23 cellular contexts compared by ENCODE assay signal in genomic region chr9:122848256-122848943, GRCh38. TPM values are rescaled to one million over a fixed set of nuclear protein-coding genes. Genes with fewer than 3 reads are reported as not detected.
A peak's percentile ranks its signal among the peaks of the same experiment; 100 is the strongest.
DNase-seq lines count a peak whose midpoint lies in the region; ATAC-seq and TF ChIP-seq lines count a peak whose summit lies in the region.
"Had no signal": no experiment of that assay in that cellular context is flagged by ENCODE, and none has a peak within 500 bp of the region (broad histone marks: within the 10 kb centered on the region; RNA-seq: fewer than 3 reads in every experiment).

No MANE protein-coding gene starts in this region.

- no peak for TF ChIP-seq CTCF in CD4-positive, alpha-beta T cell (IDR thresholded peaks at IDR 0.05)

- H3K9me3 ChIP-seq in CD4-positive, alpha-beta T cell (ENCODE audit: control insufficient read depth, low read length), result no peaks in the 10 kb centered on the region
- H3K9me3 ChIP-seq: SJSA1 had no signal

- peaks cover 28% of the 10 kb centered on the region for H3K4me1 Mint-ChIP-seq in activated CD4-positive, alpha-beta memory T cell treated with anti-CD3 and anti-CD28 coated beads for 36 hours (ENCODE audit: low read depth)
- H3K4me1 Mint-ChIP-seq in activated CD4-positive, alpha-beta memory T cell treated with anti-CD3 and anti-CD28 coated beads, Interleukin-2, amount 10 ng/mL, durations not matched to agents 7 days and 5 days, result peaks cover 32% of the 10 kb centered on the region
- H3K4me1 Mint-ChIP-seq in CD4-positive, alpha-beta T cell (ENCODE audit: low read depth), result peaks cover 51% of the 10 kb centered on the region
- H3K4me1 Mint-ChIP-seq in T-cell, result peaks cover 35 to 54% (median 37%) of the 10 kb centered on the region in 3 donors
- peaks cover 2 to 7% of the 10 kb centered on the region in 2 donors for H3K4me1 Mint-ChIP-seq in effector memory CD8-positive, alpha-beta T cell (ENCODE audit: low read depth in 2 of 2)

- DNase-seq in activated CD4-positive, alpha-beta memory T cell treated with anti-CD3 and anti-CD28 coated beads for 36 hours, result no peak
- no peak for DNase-seq in activated CD4-positive, alpha-beta memory T cell treated with anti-CD3 and anti-CD28 coated beads, Interleukin-2, amount 10 ng/mL, durations not matched to agents 7 days and 5 days
- DNase-seq in CD4-positive, alpha-beta T cell, result no peak
- DNase-seq in T-cell (no peak), GM19240 (ENCODE audit: insufficient read length, low spot score) (no peak), amygdala (lab: John Stamatoyannopoulos, UW) (no peak)
- DNase-seq in effector memory CD8-positive, alpha-beta T cell, result no peak
- DNase-seq in activated effector memory CD4-positive, alpha-beta T cell treated with anti-CD3 and anti-CD28 coated beads, Interleukin-2, amount 50 U/mL, for 16 hours, result no peak
- DNase-seq: DMS79 treated with DMSO at 0.1 percent for 48 hours; GM23248; KG1; NCI-H1092 treated with DMSO at 0.1 percent for 48 hours; NCI-H1694; NCI-H2107; NCI-H345; NCI-H526 treated with DMSO at 0.1 percent for 48 hours; NK-92 treated with Interleukin-12 subunit alpha and Interleukin-12 subunit beta, amount 100 ng/mL, for 24 hours had no signal

- no peaks in the 10 kb centered on the region for H3K9me3 Mint-ChIP-seq in activated CD4-positive, alpha-beta memory T cell treated with anti-CD3 and anti-CD28 coated beads for 36 hours
- H3K9me3 Mint-ChIP-seq in activated CD4-positive, alpha-beta memory T cell treated with anti-CD3 and anti-CD28 coated beads, Interleukin-2, amount 10 ng/mL, durations not matched to agents 7 days and 5 days, result no peaks in the 10 kb centered on the region
- H3K9me3 Mint-ChIP-seq in CD4-positive, alpha-beta T cell, result no peaks in the 10 kb centered on the region
- no peaks in the 10 kb centered on the region for H3K9me3 Mint-ChIP-seq in T-cell
- no peaks in the 10 kb centered on the region for H3K9me3 Mint-ChIP-seq in effector memory CD8-positive, alpha-beta T cell

- peak overlapping the region; percentile 45 for H3K27ac Mint-ChIP-seq in activated CD4-positive, alpha-beta memory T cell treated with anti-CD3 and anti-CD28 coated beads for 36 hours
- no peak overlapping the region for H3K27ac Mint-ChIP-seq in activated CD4-positive, alpha-beta memory T cell treated with anti-CD3 and anti-CD28 coated beads, Interleukin-2, amount 10 ng/mL, durations not matched to agents 7 days and 5 days
- peak overlapping the region; percentile 87 for H3K27ac Mint-ChIP-seq in CD4-positive, alpha-beta T cell
- H3K27ac Mint-ChIP-seq in T-cell, result peak overlapping the region; percentile 69 to 74
- H3K27ac Mint-ChIP-seq in effector memory CD8-positive, alpha-beta T cell, result peak overlapping the region; percentile 11 to 29

- POLR2A ChIA-PET in activated CD4-positive, alpha-beta memory T cell treated with anti-CD3 and anti-CD28 coated beads for 36 hours (lab: Charles Lee), result interaction anchor here (0.8 to 2.0 kb wide), 3 partner anchors 13 to 65 kb away, joined by 3 to 5 read pairs (median 4); partner anchors contain the start of gene ZBTB6
- POLR2A ChIA-PET in activated CD4-positive, alpha-beta memory T cell treated with anti-CD3 and anti-CD28 coated beads, Interleukin-2, amount 10 ng/mL, durations not matched to agents 7 days and 5 days (lab: Charles Lee), result interaction anchor here (0.8 to 1.7 kb wide), 3 partner anchors 13 to 20 kb away, joined by 3 read pairs; partner anchors contain the start of gene PDCL
- POLR2A ChIA-PET in CD4-positive, alpha-beta T cell (lab: Charles Lee), result interaction anchor here (0.8 to 2.0 kb wide), 4 partner anchors 13 to 56 kb away, joined by 3 to 5 read pairs (median 3); partner anchors contain the start of genes PDCL and RC3H2
- POLR2A ChIA-PET in T-cell (lab: Charles Lee), result interaction anchor here (0.5 to 0.6 kb wide), 2 partner anchors 148 to 166 kb away, joined by 3 read pairs; no protein-coding TSS in a partner anchor

- no peaks in the 10 kb centered on the region for H3K27me3 ChIP-seq in CD4-positive, alpha-beta T cell (ENCODE audit: control insufficient read depth, insufficient read depth, low read length)
- H3K27me3 ChIP-seq: SJSA1 had no signal

- H3K36me3 Mint-ChIP-seq in activated CD4-positive, alpha-beta memory T cell treated with anti-CD3 and anti-CD28 coated beads for 36 hours, result peaks cover 23% of the 10 kb centered on the region
- H3K36me3 Mint-ChIP-seq in activated CD4-positive, alpha-beta memory T cell treated with anti-CD3 and anti-CD28 coated beads, Interleukin-2, amount 10 ng/mL, durations not matched to agents 7 days and 5 days (ENCODE audit: low read depth), result peaks cover 54% of the 10 kb centered on the region
- H3K36me3 Mint-ChIP-seq in CD4-positive, alpha-beta T cell (ENCODE audit: low read depth), result peaks cover 51% of the 10 kb centered on the region
- peaks cover 22% of the 10 kb centered on the region for H3K36me3 Mint-ChIP-seq in T-cell
- peaks cover 53% of the 10 kb centered on the region for H3K36me3 Mint-ChIP-seq in effector memory CD8-positive, alpha-beta T cell (ENCODE audit: insufficient read depth)

- intact Hi-C loops in activated CD4-positive, alpha-beta memory T cell treated with anti-CD3 and anti-CD28 coated beads for 36 hours (cut with micrococcal nuclease), result loop anchor here (5.0 kb wide), 1 partner anchor 54 kb away; no protein-coding TSS in a partner anchor
- intact Hi-C loops in CD4-positive, alpha-beta T cell (cut with DNase I, micrococcal nuclease), result no loop called here

- ATAC-seq in CD4-positive, alpha-beta T cell (ENCODE audit: poor library complexity), result no peak
- no peak for ATAC-seq in T-cell (replicated peaks in 1 of 4)
- ATAC-seq in effector memory CD8-positive, alpha-beta T cell (replicated peaks), result no peak

- no peak overlapping the region for H3K4me3 Mint-ChIP-seq in activated CD4-positive, alpha-beta memory T cell treated with anti-CD3 and anti-CD28 coated beads for 36 hours
- no peak overlapping the region for H3K4me3 Mint-ChIP-seq in activated CD4-positive, alpha-beta memory T cell treated with anti-CD3 and anti-CD28 coated beads, Interleukin-2, amount 10 ng/mL, durations not matched to agents 7 days and 5 days
- H3K4me3 Mint-ChIP-seq in CD4-positive, alpha-beta T cell, result no peak overlapping the region
- no peak overlapping the region for H3K4me3 Mint-ChIP-seq in T-cell
- H3K4me3 Mint-ChIP-seq in effector memory CD8-positive, alpha-beta T cell, result no peak overlapping the region

- H3K27me3 Mint-ChIP-seq in activated CD4-positive, alpha-beta memory T cell treated with anti-CD3 and anti-CD28 coated beads for 36 hours, result no peaks in the 10 kb centered on the region
- no peaks in the 10 kb centered on the region for H3K27me3 Mint-ChIP-seq in activated CD4-positive, alpha-beta memory T cell treated with anti-CD3 and anti-CD28 coated beads, Interleukin-2, amount 10 ng/mL, durations not matched to agents 7 days and 5 days
- H3K27me3 Mint-ChIP-seq in CD4-positive, alpha-beta T cell, result no peaks in the 10 kb centered on the region
- H3K27me3 Mint-ChIP-seq in T-cell, result no peaks in the 10 kb centered on the region
- no peaks in the 10 kb centered on the region for H3K27me3 Mint-ChIP-seq in effector memory CD8-positive, alpha-beta T cell

- CTCF ChIA-PET in activated CD4-positive, alpha-beta memory T cell treated with anti-CD3 and anti-CD28 coated beads for 36 hours (lab: Charles Lee), result interaction anchor here (0.6 to 1.0 kb wide), 2 partner anchors 41 to 327 kb away, joined by 3 to 5 read pairs; no protein-coding TSS in a partner anchor
- CTCF ChIA-PET in activated CD4-positive, alpha-beta memory T cell treated with anti-CD3 and anti-CD28 coated beads, Interleukin-2, amount 10 ng/mL, durations not matched to agents 7 days and 5 days (lab: Charles Lee), result no interaction called here
- CTCF ChIA-PET in CD4-positive, alpha-beta T cell (lab: Charles Lee), result interaction anchor here (0.5 to 2.0 kb wide), 3 partner anchors 13 to 749 kb away, joined by 3 to 5 read pairs (median 3); no protein-coding TSS in a partner anchor
- CTCF ChIA-PET in T-cell (lab: Charles Lee), result interaction anchor here in 1 of 2 donors (0.5 to 0.7 kb wide), 2 partner anchors 538 to 774 kb away, joined by 3 to 4 read pairs; no protein-coding TSS in a partner anchor

- no peak overlapping the region for H3K27ac ChIP-seq in CD4-positive, alpha-beta T cell (ENCODE audit: low read depth, low read length)
- H3K27ac ChIP-seq: C4-2B, GM23248, HL-60, RWPE1, SJSA1 had no signal

RNA-seq across cellular contexts. Expression of gene PDCL, which starts 20.0 kb away (rescaled TPM):
- 10 to 100 TPM; 18.7 to 21.5 TPM for total RNA-seq in activated CD4-positive, alpha-beta memory T cell treated with anti-CD3 and anti-CD28 coated beads for 36 hours
- total RNA-seq in activated CD4-positive, alpha-beta memory T cell treated with anti-CD3 and anti-CD28 coated beads, Interleukin-2, amount 10 ng/mL, durations not matched to agents 7 days and 5 days, result 10 to 100 TPM; 23.0 to 24.2 TPM
- 10 to 100 TPM; 26.6 to 27.3 TPM for total RNA-seq in CD4-positive, alpha-beta T cell
- 10 to 100 TPM; 13.3 to 16.7 (median 14.3) TPM for total RNA-seq in T-cell

RNA-seq across cellular contexts. Expression of gene OR1K1, which starts 48.5 kb away (rescaled TPM):
- total RNA-seq in activated CD4-positive, alpha-beta memory T cell treated with anti-CD3 and anti-CD28 coated beads for 36 hours, result not detected
- not detected for total RNA-seq in activated CD4-positive, alpha-beta memory T cell treated with anti-CD3 and anti-CD28 coated beads, Interleukin-2, amount 10 ng/mL, durations not matched to agents 7 days and 5 days
- not detected for total RNA-seq in CD4-positive, alpha-beta T cell
- total RNA-seq in T-cell, result not detected
- total RNA-seq: A172, GM23248, M059J, SJSA1 had no signal

RNA-seq across cellular contexts. Expression of gene RC3H2, which starts 56.8 kb away (rescaled TPM):
- 10 to 100 TPM; 27.7 to 27.8 TPM for total RNA-seq in activated CD4-positive, alpha-beta memory T cell treated with anti-CD3 and anti-CD28 coated beads for 36 hours
- total RNA-seq in activated CD4-positive, alpha-beta memory T cell treated with anti-CD3 and anti-CD28 coated beads, Interleukin-2, amount 10 ng/mL, durations not matched to agents 7 days and 5 days, result 10 to 100 TPM; 51.4 to 55.1 TPM
- 10 to 100 TPM; 85.2 to 86.8 TPM for total RNA-seq in CD4-positive, alpha-beta T cell
- 10 to 100 TPM; 45.3 to 76.0 (median 59.8) TPM for total RNA-seq in T-cell

RNA-seq across cellular contexts. Expression of gene OR5C1, which starts 59.7 kb away (rescaled TPM):
- total RNA-seq in activated CD4-positive, alpha-beta memory T cell treated with anti-CD3 and anti-CD28 coated beads for 36 hours, result not detected
- not detected for total RNA-seq in activated CD4-positive, alpha-beta memory T cell treated with anti-CD3 and anti-CD28 coated beads, Interleukin-2, amount 10 ng/mL, durations not matched to agents 7 days and 5 days
- not detected for total RNA-seq in CD4-positive, alpha-beta T cell
- total RNA-seq in T-cell, result not detected
- total RNA-seq: A172, GM23248, M059J, SJSA1 had no signal
